13 cellular contexts compared by ENCODE assay signal in genomic region chr14:80638620-80639215, GRCh38.
A peak's percentile ranks its signal among the peaks of the same experiment; 100 is the strongest.
DNase-seq lines count a peak whose midpoint lies in the region; ATAC-seq and TF ChIP-seq lines count a peak whose summit lies in the region.
"Had no signal": no experiment of that assay in that cellular context is flagged by ENCODE, and none has a peak within 500 bp of the region (broad histone marks: within the 10 kb centered on the region; RNA-seq: fewer than 3 reads in every experiment).

No MANE protein-coding gene starts in this region.

- peaks cover 37% of the 10 kb centered on the region for H3K4me1 ChIP-seq in GM23248 (ENCODE audit: insufficient read depth)
- H3K4me1 ChIP-seq in fibroblast of lung (ENCODE audit: control insufficient read depth, extremely low read depth, insufficient read depth, low read length) = peaks cover 2% of the 10 kb centered on the region
- H3K4me1 ChIP-seq in skeletal muscle satellite cell (ENCODE audit: control insufficient read depth, insufficient read depth, low read length) = peaks cover 24% of the 10 kb centered on the region

- H3K36me3 ChIP-seq in GM23248 (ENCODE audit: low read depth) = no peaks in the 10 kb centered on the region
- no peaks in the 10 kb centered on the region for H3K36me3 ChIP-seq in fibroblast of lung (ENCODE audit: control insufficient read depth, insufficient read depth, low read length)
- H3K36me3 ChIP-seq in skeletal muscle satellite cell (ENCODE audit: insufficient read depth, low read length) = no peaks in the 10 kb centered on the region

- H4K20me1 ChIP-seq in GM23248 (ENCODE audit: insufficient read depth) = no peaks in the 10 kb centered on the region
- H4K20me1 ChIP-seq in fibroblast of lung (ENCODE audit: control insufficient read depth, extremely low read depth, insufficient read depth, low read length) = no peaks in the 10 kb centered on the region

- TF ChIP-seq CTCF in RWPE1 (conservative IDR thresholded peaks at IDR 0.05; ENCODE audit: low read depth) (no peak), fibroblast of lung (conservative IDR thresholded peaks at IDR 0.05 in 1 of 2, IDR thresholded peaks at IDR 0.05 in 1 of 2; ENCODE audit: low read depth in 1 of 2, low read length in 2 of 2) (no peak)

- no peak for ATAC-seq in GM21723 (IDR thresholded peaks at IDR 0.05; ENCODE audit: unreplicated experiment)
- ATAC-seq: effector memory CD8-positive, alpha-beta T cell; natural killer cell; T-helper 17 cell had no signal

- CTCF ChIA-PET in RWPE1 (lab: Yijun Ruan, JAX) = interaction anchor here (0.7 kb wide), 1 partner anchor 69 kb away, joined by 3 read pairs; no protein-coding TSS in a partner anchor

- H3K9me2 ChIP-seq in GM23248 (ENCODE audit: insufficient read depth) = peaks cover 4% of the 10 kb centered on the region

- H3K4me3 ChIP-seq in GM23248 (peak overlapping the region; percentile 40), fibroblast of lung (replicated peaks in 1 of 4; ENCODE audit: control extremely low read depth in 1 of 4, insufficient read depth in 1 of 4, low read depth in 3 of 4, low read length in 4 of 4) (no peak overlapping the region), skeletal muscle satellite cell (ENCODE audit: low read length) (no peak overlapping the region)

- H3K27ac ChIP-seq in GM23248 (peak overlapping the region; percentile 82), RWPE1 (no peak overlapping the region), fibroblast of lung (ENCODE audit: insufficient read depth, low read length) (peak overlapping the region; percentile 52)
- H3K27ac ChIP-seq: HL-60 had no signal

- POLR2A ChIA-PET in RWPE1 (lab: Yijun Ruan, JAX; ENCODE audit: low non-redundant PET) = no interaction called here

- H2AFZ ChIP-seq in GM23248 (peak overlapping the region; percentile 50), fibroblast of lung (ENCODE audit: low read length) (no peak overlapping the region)

- DNase-seq in GM23248 (peak; percentile 80), RWPE1 (ENCODE audit: low spot score) (peak; percentile 55), fibroblast of lung (ENCODE audit: low read depth in 2 of 2) (peak; percentile 56 to 87), kidney glomerular epithelial cell (lab: John Stamatoyannopoulos, UW) (no peak)
- DNase-seq in activated CD4-positive, alpha-beta T cell treated with anti-CD3 and anti-CD28 coated beads, Interleukin-2, amount 50 U/mL, for 1 hour = no peak
- DNase-seq: effector memory CD8-positive, alpha-beta T cell; immature natural killer cell; natural killer cell; NCI-H1417; T-helper 17 cell had no signal

- 16 to 21% methylated on average over 5 of the region's 5 CpGs for WGBS in GM23248 (ENCODE audit: low coverage in 1 of 2, low lambda C conversion rate in 2 of 2, missing lambda C conversion rate in 2 of 2), 2 experiments

- no peaks in the 10 kb centered on the region for H3K79me2 ChIP-seq in GM23248 (ENCODE audit: insufficient read depth)
- no peaks in the 10 kb centered on the region for H3K79me2 ChIP-seq in fibroblast of lung (ENCODE audit: control insufficient read depth, insufficient read depth, low read length)

- in situ Hi-C loops in GM23248 (cut with MboI) = no loop called here

- H3K9me3 ChIP-seq in GM23248 (ENCODE audit: low read depth) = no peaks in the 10 kb centered on the region
- no peaks in the 10 kb centered on the region for H3K9me3 ChIP-seq in fibroblast of lung (ENCODE audit: control insufficient read depth, insufficient read depth, low read depth, low read length)
- H3K9me3 ChIP-seq in skeletal muscle satellite cell (replicated peaks; ENCODE audit: low read length) = no peaks in the 10 kb centered on the region

- H3K9ac ChIP-seq in GM23248 (peak overlapping the region; percentile 42; the same call in 1 of the 2 replicates), fibroblast of lung (ENCODE audit: insufficient read depth, low read length) (no peak overlapping the region), skeletal muscle satellite cell (ENCODE audit: low read depth, low read length) (no peak overlapping the region)

- peaks cover 34% of the 10 kb centered on the region for H3F3A ChIP-seq in GM23248 (ENCODE audit: insufficient read depth)

- H3K4me2 ChIP-seq in GM23248 (ENCODE audit: unreplicated experiment) (peak overlapping the region; percentile 73), fibroblast of lung (ENCODE audit: extremely low read depth, insufficient read depth, low read length) (peak overlapping the region; percentile 8), skeletal muscle satellite cell (ENCODE audit: low read length) (peak overlapping the region; percentile 36)

- H3K27me3 ChIP-seq in GM23248 (replicated peaks; ENCODE audit: insufficient read depth) (no peaks in the 10 kb centered on the region), fibroblast of lung (ENCODE audit: control insufficient read depth, insufficient read depth, low read length) (no peaks in the 10 kb centered on the region), skeletal muscle satellite cell (ENCODE audit: control insufficient read depth, insufficient read depth, low read length) (no peaks in the 10 kb centered on the region)

Comparison
In these comparisons a context has a peak if more than half of its experiments do, and no peak if none do; other contexts are left out.
1. DNase-seq: peak in GM23248 (single experiment), RWPE1 (single experiment) and fibroblast of lung (2 of 2); none in activated CD4-positive, alpha-beta T cell treated with anti-CD3 and anti-CD28 coated beads, Interleukin-2, amount 50 U/mL, for 1 hour (single experiment) and kidney glomerular epithelial cell (single experiment).
2. H3K4me2 ChIP-seq: peak in every context shown above with its lines; median percentile 73 in GM23248; 36 in skeletal muscle satellite cell; 8 in fibroblast of lung.